In genomic region chr1:17551755-17552234, GRCh38 we compare ENCODE assay signal across 7 cellular contexts. TPM values are rescaled to one million over a fixed set of nuclear protein-coding genes. Genes with fewer than 3 reads are reported as not detected.
A peak's percentile ranks its signal among the peaks of the same experiment; 100 is the strongest.
DNase-seq lines count a peak whose midpoint lies in the region; ATAC-seq and TF ChIP-seq lines count a peak whose summit lies in the region.

No MANE protein-coding gene starts in this region.

- peak; percentile 63 for ATAC-seq in thoracic aorta (ENCODE audit: insufficient number of reproducible peaks, low FRiP score, low read depth)

- in situ Hi-C loops in astrocyte of the spinal cord (cut with HindIII; ENCODE audit: low sequenced_read_pairs) = no loop called here

- DNase-seq in LHCN-M2 (ENCODE audit: low read depth) = peak; percentile 84
- DNase-seq in astrocyte of the spinal cord (ENCODE audit: low read depth, low spot score) = peak; percentile 42
- DNase-seq in thoracic aorta (ENCODE audit: low spot score) = peak; percentile 55
- DNase-seq in SIG-M5 treated with dmso at 0.1 percent for 504 hours (lab: John Stamatoyannopoulos, UW; ENCODE audit: unreplicated experiment) = no peak
- no peak for DNase-seq in NCI-H128 (lab: John Stamatoyannopoulos, UW; ENCODE audit: unreplicated experiment)
- no peak for DNase-seq in activated CD8-positive, alpha-beta memory T cell treated with anti-CD3 and anti-CD28 coated beads, Interleukin-2, amount 50 U/mL, for 48 hours

- H3K4me3 ChIP-seq in astrocyte of the spinal cord (ENCODE audit: low read depth, low read length) (no peak overlapping the region), iPS-20b (ENCODE audit: low read length) (peak overlapping the region; percentile 31; the same call in 1 of the 2 replicates), thoracic aorta (peak overlapping the region; percentile 44)

- TF ChIP-seq CTCF in astrocyte of the spinal cord (IDR thresholded peaks at IDR 0.05; ENCODE audit: low read depth, low read length) (no peak), thoracic aorta (IDR thresholded peaks at IDR 0.05) (no peak)

- H3K36me3 ChIP-seq in iPS-20b (ENCODE audit: insufficient read depth, low read depth, low read length) (no peaks in the 10 kb centered on the region), thoracic aorta (no peaks in the 10 kb centered on the region)

- H3K27ac ChIP-seq in iPS-20b (ENCODE audit: low read length) = peak overlapping the region; percentile 33
- H3K27ac ChIP-seq in thoracic aorta = peak overlapping the region; percentile 82 to 99

- H3K27me3 ChIP-seq in iPS-20b (ENCODE audit: insufficient read depth, low read length) (no peaks in the 10 kb centered on the region), thoracic aorta (replicated peaks; ENCODE audit: insufficient read depth) (no peaks in the 10 kb centered on the region)

- H3K4me1 ChIP-seq in iPS-20b (ENCODE audit: insufficient read depth, low read length) = peaks cover 48% of the 10 kb centered on the region
- H3K4me1 ChIP-seq in thoracic aorta (ENCODE audit: control insufficient read depth in 1 of 2, low read depth in 2 of 2) = peaks cover 64 to 98% of the 10 kb centered on the region in 2 donors

- peak overlapping the region; percentile 24; the same call in 1 of the 2 replicates for H3K9ac ChIP-seq in iPS-20b (ENCODE audit: low read depth, low read length)

- H3K9me3 ChIP-seq in iPS-20b (ENCODE audit: insufficient read depth, low read depth, low read length) = no peaks in the 10 kb centered on the region
- H3K9me3 ChIP-seq in thoracic aorta = no peaks in the 10 kb centered on the region

RNA-seq across cellular contexts. Expression of gene ARHGEF10L, which starts 12.3 kb away (rescaled TPM):
- total RNA-seq in LHCN-M2 (2014; rRNA removed) (51.7 and 53.3 TPM in 2 replicates), thoracic aorta (100 to 1,000 TPM; 226 to 301 TPM)
- polyA plus RNA-seq in LHCN-M2 (2012) = 37.3 TPM

Comparison
In these comparisons a context has a peak if more than half of its experiments do, and no peak if none do; other contexts are left out.
1. DNase-seq: peak in LHCN-M2 (single experiment), astrocyte of the spinal cord (single experiment) and thoracic aorta (single experiment); none in SIG-M5 treated with dmso at 0.1 percent for 504 hours (single experiment), NCI-H128 (single experiment) and activated CD8-positive, alpha-beta memory T cell treated with anti-CD3 and anti-CD28 coated beads, Interleukin-2, amount 50 U/mL, for 48 hours (single experiment).